In the genomic region with DNA sequence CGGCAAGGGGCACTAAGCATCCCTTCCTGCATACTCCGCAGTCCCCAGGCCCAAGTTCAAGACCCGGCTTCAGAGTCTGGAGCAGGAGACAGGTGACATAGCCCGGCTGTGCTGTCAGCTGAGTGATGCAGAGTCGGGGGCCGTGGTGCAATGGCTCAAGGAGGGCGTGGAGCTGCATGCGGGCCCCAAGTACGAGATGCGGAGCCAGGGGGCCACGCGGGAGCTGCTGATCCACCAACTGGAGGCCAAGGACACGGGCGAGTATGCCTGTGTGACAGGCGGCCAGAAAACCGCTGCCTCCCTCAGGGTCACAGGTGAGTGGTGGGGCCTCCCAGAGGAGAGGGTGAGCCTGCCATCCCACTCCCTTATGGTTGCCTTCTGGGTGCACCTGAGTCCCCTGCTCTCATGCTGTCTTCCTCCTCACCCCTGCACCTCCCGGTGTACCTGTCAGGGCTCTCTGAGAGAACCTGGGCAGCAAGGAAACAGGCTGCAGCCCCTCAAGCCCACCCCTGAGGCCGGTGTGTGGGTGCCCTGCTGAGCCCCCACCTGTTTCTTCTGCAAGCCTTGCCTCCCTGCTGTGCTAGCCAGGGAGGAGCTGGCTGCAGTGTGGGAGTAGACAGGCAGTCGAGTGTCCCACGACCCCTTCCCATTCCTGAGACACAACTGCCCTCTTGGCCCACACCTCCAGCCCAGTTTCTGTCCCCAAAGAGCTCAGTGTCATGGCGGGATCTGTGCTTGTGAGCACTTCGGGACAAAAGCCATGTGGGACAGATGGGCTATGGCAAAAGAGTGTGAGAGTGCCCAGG, we compare ENCODE assay signal across 20 cellular contexts.
DNase-seq lines count a peak whose midpoint lies in the region; ATAC-seq and TF ChIP-seq lines count a peak whose summit lies in the region.
"Had no signal": no experiment of that assay in that cellular context is flagged by ENCODE, and none has a peak within 500 bp of the region (broad histone marks: within the 10 kb centered on the region; RNA-seq: fewer than 3 reads in every experiment).

No MANE protein-coding gene starts in this region.

- CTCF ChIA-PET in HEK293T (lab: Yijun Ruan, JAX): no interaction called here

- TF ChIP-seq CTCF in cardiac muscle cell (IDR thresholded peaks at IDR 0.05; ENCODE audit: low read depth, low read length): no peak
- TF ChIP-seq CTCF in Peyer's patch (IDR thresholded peaks at IDR 0.05): no peak
- no peak for TF ChIP-seq CTCF in stomach (IDR thresholded peaks at IDR 0.05)

- H3K27me3 ChIP-seq in cardiac muscle cell (no peaks in the 10 kb centered on the region), Peyer's patch (no peaks in the 10 kb centered on the region), stomach (peaks cover 0 to 7% (median 0%) of the 10 kb centered on the region in 3 donors)
- H3K27me3 ChIP-seq in effector memory CD4-positive, alpha-beta T cell (replicated peaks; ENCODE audit: control insufficient read depth, insufficient read depth, low read length, poor library complexity, severe bottlenecking): no peaks in the 10 kb centered on the region
- H3K27me3 ChIP-seq: body of pancreas had no signal

- intact Hi-C loops in left cardiac atrium (cut with DNase I): no loop called here
- intact Hi-C loops in stomach (cut with DNase I; ENCODE audit: low total_unique reads): no loop called here

- 70 to 79% (median 76%) methylated on average over 12 to 22 of the region's 22 CpGs for WGBS in stomach, 5 donors

- H3K4me1 ChIP-seq in cardiac muscle cell (ENCODE audit: low read depth) (no peaks in the 10 kb centered on the region), Peyer's patch (no peaks in the 10 kb centered on the region), stomach (no peaks in the 10 kb centered on the region)
- no peaks in the 10 kb centered on the region for H3K4me1 ChIP-seq in effector memory CD4-positive, alpha-beta T cell (ENCODE audit: control insufficient read depth, insufficient read depth, low read length, poor library complexity, severe bottlenecking)
- H3K4me1 ChIP-seq: body of pancreas had no signal

- ATAC-seq in left cardiac atrium: no peak
- ATAC-seq in left lobe of liver: no peak
- ATAC-seq: body of pancreas; CD8-positive, alpha-beta T cell; naive thymus-derived CD8-positive, alpha-beta T cell; stimulated activated memory B cell treated with anti-CD40 and anti-IgM and Interleukin-4, amounts not matched to agents 10 μg/mL and 1 μg/mL and 100 μg/mL, for 72 hours; WTC11 had no signal

- H3K4me3 ChIP-seq in cardiac muscle cell: no peak overlapping the region
- no peak overlapping the region for H3K4me3 ChIP-seq in Peyer's patch
- H3K4me3 ChIP-seq in stomach: no peak overlapping the region
- H3K4me3 ChIP-seq in effector memory CD4-positive, alpha-beta T cell (ENCODE audit: insufficient read depth, low read depth, low read length, poor library complexity, severe bottlenecking): no peak overlapping the region
- H3K4me3 ChIP-seq: body of pancreas had no signal

- POLR2A ChIA-PET in HEK293T (lab: Yijun Ruan, JAX): no interaction called here

- peaks cover 62% of the 10 kb centered on the region for H3K36me3 ChIP-seq in cardiac muscle cell
- H3K36me3 ChIP-seq in Peyer's patch: no peaks in the 10 kb centered on the region
- peaks cover 0 to 22% (median 0%) of the 10 kb centered on the region in 4 donors for H3K36me3 ChIP-seq in stomach
- no peaks in the 10 kb centered on the region for H3K36me3 ChIP-seq in effector memory CD4-positive, alpha-beta T cell (ENCODE audit: control insufficient read depth, insufficient read depth, low read length)

- DNase-seq in cardiac muscle cell (ENCODE audit: low read depth in 1 of 2, low spot score in 1 of 2): no peak
- DNase-seq in left cardiac atrium: no peak
- DNase-seq in Peyer's patch: peak in 2 of 3 donors; percentile 34 to 44
- DNase-seq in left lobe of liver (ENCODE audit: low spot score): peak; percentile 37
- DNase-seq in stomach: peak; percentile 23
- no peak for DNase-seq in HEK293T (ENCODE audit: extremely low spot score)
- DNase-seq in effector memory CD4-positive, alpha-beta T cell: no peak
- no peak for DNase-seq in cerebellar cortex (ENCODE audit: low spot score)
- DNase-seq: activated CD4-positive, alpha-beta T cell treated with anti-CD3 and anti-CD28 coated beads, Interleukin-2, amount 50 U/mL, for 48 hours; CD8-positive, alpha-beta T cell; H9; KBM-7; NCI-H1436 treated with DMSO at 0.1 percent for 48 hours; NCI-H748 treated with DMSO at 0.1 percent for 48 hours; SHP77; T1000 had no signal

- H3K27ac ChIP-seq in cardiac muscle cell (peak overlapping the region; percentile 6), Peyer's patch (no peak overlapping the region), stomach (no peak overlapping the region)
- no peak overlapping the region for H3K27ac ChIP-seq in effector memory CD4-positive, alpha-beta T cell (ENCODE audit: insufficient read depth, low read length, poor library complexity, severe bottlenecking)
- H3K27ac ChIP-seq: body of pancreas had no signal

- no peaks in the 10 kb centered on the region for H3K9me3 ChIP-seq in cardiac muscle cell (ENCODE audit: low read depth)
- H3K9me3 ChIP-seq in Peyer's patch: peaks cover 0 to 14% (median 6%) of the 10 kb centered on the region in 4 donors
- peaks cover 6 to 24% (median 21%) of the 10 kb centered on the region in 4 donors for H3K9me3 ChIP-seq in stomach
- H3K9me3 ChIP-seq in effector memory CD4-positive, alpha-beta T cell (ENCODE audit: control insufficient read depth, low read length): peaks cover under 1% of the 10 kb centered on the region

- no peak for TF ChIP-seq EP300 in stomach (IDR thresholded peaks at IDR 0.05)

- TF ChIP-seq POLR2A in Peyer's patch (IDR thresholded peaks at IDR 0.05) (no peak), stomach (IDR thresholded peaks at IDR 0.05) (no peak)

TF ChIP-seq in HEK293T, 16 proteins besides CTCF, POLR2A, EP300 and RAD21:
- no peak for TF ChIP-seq ZNF384 (IDR thresholded peaks at IDR 0.05)
- TF ChIP-seq, protein P1, sequence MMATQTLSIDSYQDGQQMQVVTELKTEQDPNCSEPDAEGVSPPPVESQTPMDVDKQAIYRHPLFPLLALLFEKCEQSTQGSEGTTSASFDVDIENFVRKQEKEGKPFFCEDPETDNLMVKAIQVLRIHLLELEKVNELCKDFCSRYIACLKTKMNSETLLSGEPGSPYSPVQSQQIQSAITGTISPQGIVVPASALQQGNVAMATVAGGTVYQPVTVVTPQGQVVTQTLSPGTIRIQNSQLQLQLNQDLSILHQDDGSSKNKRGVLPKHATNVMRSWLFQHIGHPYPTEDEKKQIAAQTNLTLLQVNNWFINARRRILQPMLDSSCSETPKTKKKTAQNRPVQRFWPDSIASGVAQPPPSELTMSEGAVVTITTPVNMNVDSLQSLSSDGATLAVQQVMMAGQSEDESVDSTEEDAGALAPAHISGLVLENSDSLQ (IDR thresholded peaks at IDR 0.05): no peak
- no peak for TF ChIP-seq FOXA1 (IDR thresholded peaks at IDR 0.05)
- no peak for TF ChIP-seq TARDBP (IDR thresholded peaks at IDR 0.05)
- no peak for TF ChIP-seq FOXM1 (IDR thresholded peaks at IDR 0.05; ENCODE audit: borderline replicate concordance)
- TF ChIP-seq HDGF (IDR thresholded peaks at IDR 0.05; ENCODE audit: borderline replicate concordance): no peak
- TF ChIP-seq BHLHE40 (IDR thresholded peaks at IDR 0.05; ENCODE audit: borderline replicate concordance): no peak
- no peak for TF ChIP-seq SP1 (IDR thresholded peaks at IDR 0.05)
- TF ChIP-seq ELF4 (IDR thresholded peaks at IDR 0.05): no peak
- no peak for TF ChIP-seq NFRKB (IDR thresholded peaks at IDR 0.05)
- TF ChIP-seq CTBP1 (IDR thresholded peaks at IDR 0.05; ENCODE audit: borderline replicate concordance): no peak
- no peak for TF ChIP-seq L3MBTL2 (conservative IDR thresholded peaks at IDR 0.05)
- TF ChIP-seq ARNT (IDR thresholded peaks at IDR 0.05): no peak
- TF ChIP-seq LEF1 (IDR thresholded peaks at IDR 0.05; ENCODE audit: borderline replicate concordance): no peak
- no peak for TF ChIP-seq SUZ12 (IDR thresholded peaks at IDR 0.05)
- no peak for TF ChIP-seq FOXK2 (IDR thresholded peaks at IDR 0.05)

Comparison
In these comparisons a context has a peak if more than half of its experiments do, and no peak if none do; other contexts are left out.
1. DNase-seq: peak in Peyer's patch (2 of 3), left lobe of liver (single experiment) and stomach (single experiment); none in cardiac muscle cell (0 of 2), left cardiac atrium (single experiment), HEK293T (single experiment), effector memory CD4-positive, alpha-beta T cell (0 of 3) and cerebellar cortex (single experiment).